ENCODE assay signal across 19 cellular contexts in the genomic region with DNA sequence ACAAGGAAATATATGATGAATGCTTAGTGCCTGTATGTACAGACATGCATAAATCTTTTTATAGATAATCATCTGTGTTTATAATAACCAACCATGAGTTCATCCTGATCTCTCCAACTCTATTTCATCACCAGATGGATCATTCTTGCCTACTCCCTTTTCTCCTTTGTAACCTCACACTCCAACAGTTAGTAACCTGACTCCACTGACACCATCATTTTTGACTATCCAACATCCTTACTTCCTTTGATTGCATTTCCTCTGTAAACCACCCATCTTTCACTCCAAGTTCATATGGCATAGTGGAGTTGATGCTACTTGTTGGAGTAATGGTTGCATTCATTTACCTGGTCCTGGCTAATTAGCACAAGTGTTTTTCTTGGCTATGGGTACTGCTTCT.
A peak's percentile ranks its signal among the peaks of the same experiment; 100 is the strongest.
DNase-seq lines count a peak whose midpoint lies in the region; FAIRE-seq and TF ChIP-seq lines count a peak whose summit lies in the region.
"Had no signal": no experiment of that assay in that cellular context is flagged by ENCODE, and none has a peak within 500 bp of the region (broad histone marks: within the 10 kb centered on the region; RNA-seq: fewer than 3 reads in every experiment).

No MANE protein-coding gene starts in this region.

- H3K79me2 ChIP-seq in keratinocyte (ENCODE audit: control insufficient read depth, insufficient read depth, low read length), result no peaks in the 10 kb centered on the region
- H3K79me2 ChIP-seq: parathyroid adenoma had no signal

- H3K27ac Mint-ChIP-seq in HFFc6, result no peak overlapping the region
- H3K27ac Mint-ChIP-seq: activated CD8-positive, alpha-beta T cell treated with anti-CD3 and anti-CD28 coated beads for 36 hours; nephron progenitor cell had no signal

- H3K9me3 ChIP-seq in adipocyte (ENCODE audit: control insufficient read depth, low read length) (no peaks in the 10 kb centered on the region), keratinocyte (ENCODE audit: control insufficient read depth, low read depth, low read length) (no peaks in the 10 kb centered on the region), sigmoid colon (no peaks in the 10 kb centered on the region)
- H3K9me3 ChIP-seq: mucosa of descending colon, right lobe of liver, upper lobe of left lung had no signal

- H3K4me2 ChIP-seq in keratinocyte (ENCODE audit: control insufficient read depth, extremely low read depth, insufficient read depth, low read depth, low read length), result peak overlapping the region; percentile 9

- no peaks in the 10 kb centered on the region for H3K27me3 ChIP-seq in adipocyte (replicated peaks; ENCODE audit: control insufficient read depth, insufficient read depth, low read length)
- H3K27me3 ChIP-seq in keratinocyte (ENCODE audit: control insufficient read depth, extremely low read depth, insufficient read depth, low read length), result no peaks in the 10 kb centered on the region
- no peaks in the 10 kb centered on the region for H3K27me3 ChIP-seq in sigmoid colon
- H3K27me3 ChIP-seq: right lobe of liver, upper lobe of left lung had no signal

- TF ChIP-seq EP300 in sigmoid colon (IDR thresholded peaks at IDR 0.05), result no peak

- no peak for TF ChIP-seq POLR2A in sigmoid colon (IDR thresholded peaks at IDR 0.05)

- H2AFZ ChIP-seq in keratinocyte (ENCODE audit: control insufficient read depth, low read length), result no peak overlapping the region
- H2AFZ ChIP-seq: parathyroid adenoma had no signal

- intact Hi-C loops in sigmoid colon (cut with DNase I), result no loop called here

- no peak overlapping the region for H3K9ac ChIP-seq in adipocyte (ENCODE audit: low read length)
- no peak overlapping the region for H3K9ac ChIP-seq in keratinocyte (ENCODE audit: control insufficient read depth, extremely low read depth, insufficient read depth, low read length)
- H3K9ac ChIP-seq: parathyroid adenoma had no signal

- H4K20me1 ChIP-seq in keratinocyte (ENCODE audit: control insufficient read depth, extremely low read depth, insufficient read depth, low read length), result no peaks in the 10 kb centered on the region

- H3K36me3 Mint-ChIP-seq in HFFc6 (ENCODE audit: low read depth), result no peaks in the 10 kb centered on the region

- H3K9me1 ChIP-seq in keratinocyte (ENCODE audit: control insufficient read depth, extremely low read depth, insufficient read depth, low read length), result no peaks in the 10 kb centered on the region

- H3K4me3 Mint-ChIP-seq in HFFc6, result no peak overlapping the region
- H3K4me3 Mint-ChIP-seq: activated CD8-positive, alpha-beta T cell treated with anti-CD3 and anti-CD28 coated beads for 36 hours; nephron progenitor cell had no signal

- TF ChIP-seq CTCF in HFFc6 (IDR thresholded peaks at IDR 0.05) (no peak), keratinocyte (optimal IDR thresholded peaks at IDR 0.05 in 1 of 3, IDR thresholded peaks at IDR 0.05 in 1 of 3, conservative IDR thresholded peaks at IDR 0.05 in 1 of 3; ENCODE audit: extremely low read depth in 1 of 3, insufficient read depth in 2 of 3, low read length in 3 of 3) (no peak), sigmoid colon (IDR thresholded peaks at IDR 0.05) (no peak)

- H3K9me3 Mint-ChIP-seq in HFFc6, result no peaks in the 10 kb centered on the region
- H3K9me3 Mint-ChIP-seq: activated CD8-positive, alpha-beta T cell treated with anti-CD3 and anti-CD28 coated beads for 36 hours; nephron progenitor cell had no signal

- DNase-seq in NCI-H345 (lab: John Stamatoyannopoulos, UW) (peak; percentile 46), NCI-H345 treated with DMSO at 0.1 percent for 48 hours (lab: John Stamatoyannopoulos, UW; ENCODE audit: unreplicated experiment) (no peak), HFFc6 (peak; percentile 24), adipocyte (ENCODE audit: low read depth) (peak; percentile 16), keratinocyte (ENCODE audit: low read depth, low spot score) (peak; percentile 33), NCI-H1048 (lab: John Stamatoyannopoulos, UW) (no peak), MV-4-11 (lab: John Stamatoyannopoulos, UW) (no peak), sigmoid colon (no peak)
- DNase-seq: activated CD8-positive, alpha-beta T cell treated with anti-CD3 and anti-CD28 coated beads for 36 hours; activated gamma-delta T cell; activated T-cell treated with anti-CD3 and anti-CD28 coated beads for 4 hours; cortex of kidney; mucosa of descending colon; NCI-H1694; nephron progenitor cell; right lobe of liver; upper lobe of left lung had no signal

- H3K4me1 ChIP-seq in adipocyte (ENCODE audit: control insufficient read depth, insufficient read depth, low read length) (peaks cover 3% of the 10 kb centered on the region), keratinocyte (ENCODE audit: control insufficient read depth, extremely low read depth, insufficient read depth, low read length) (peaks cover 36% of the 10 kb centered on the region), sigmoid colon (peaks cover 0 to 21% (median 9%) of the 10 kb centered on the region in 4 donors)
- H3K4me1 ChIP-seq: parathyroid adenoma, right lobe of liver had no signal

- H3K4me3 ChIP-seq in adipocyte (ENCODE audit: low read length), result no peak overlapping the region
- no peak overlapping the region for H3K4me3 ChIP-seq in keratinocyte (ENCODE audit: control insufficient read depth in 2 of 3, extremely low read depth in 1 of 3, insufficient read depth in 2 of 3, low read depth in 1 of 3, low read length in 3 of 3)
- H3K4me3 ChIP-seq in sigmoid colon, result no peak overlapping the region
- H3K4me3 ChIP-seq: mucosa of descending colon, right lobe of liver, upper lobe of left lung had no signal

- peak; percentile 39 for FAIRE-seq in keratinocyte (lab: Jason Lieb, UNC)
- FAIRE-seq: GM18507 had no signal

- peak overlapping the region; percentile 64 for H3K27ac ChIP-seq in keratinocyte (ENCODE audit: control insufficient read depth, insufficient read depth, low read length)
- H3K27ac ChIP-seq in sigmoid colon, result no peak overlapping the region
- H3K27ac ChIP-seq: parathyroid adenoma, right lobe of liver, upper lobe of left lung had no signal

- peaks cover 60% of the 10 kb centered on the region for H3K4me1 Mint-ChIP-seq in HFFc6 (ENCODE audit: low read depth)

- no peaks in the 10 kb centered on the region for H3K27me3 Mint-ChIP-seq in HFFc6 (ENCODE audit: insufficient read depth)
- H3K27me3 Mint-ChIP-seq: activated CD8-positive, alpha-beta T cell treated with anti-CD3 and anti-CD28 coated beads for 36 hours had no signal

- dilution Hi-C loops in keratinocyte (cut with MboI; ENCODE audit: extremely low pct_ligation_motif_present, low sequenced_read_pairs), result no loop called here

- H3K36me3 ChIP-seq in adipocyte (ENCODE audit: control insufficient read depth, insufficient read depth, low read length, severe bottlenecking) (no peaks in the 10 kb centered on the region), keratinocyte (ENCODE audit: control insufficient read depth in 2 of 2, extremely low read depth in 1 of 2, insufficient read depth in 2 of 2, low read length in 2 of 2) (no peaks in the 10 kb centered on the region), sigmoid colon (no peaks in the 10 kb centered on the region)
- H3K36me3 ChIP-seq: right lobe of liver, upper lobe of left lung had no signal

Comparison
In these comparisons a context has a peak if more than half of its experiments do, and no peak if none do; other contexts are left out.
1. DNase-seq: peak in NCI-H345 (single experiment), HFFc6 (single experiment), adipocyte (single experiment) and keratinocyte (single experiment); none in NCI-H345 treated with DMSO at 0.1 percent for 48 hours (single experiment), NCI-H1048 (single experiment), MV-4-11 (single experiment) and sigmoid colon (single experiment).